ENCODE assay signal across 8 cellular contexts in genomic region chr2:227406177-227407031, GRCh38. TPM values are rescaled to one million over a fixed set of nuclear protein-coding genes. Genes with fewer than 3 reads are reported as not detected.
DNase-seq lines count a peak whose midpoint lies in the region; ATAC-seq and TF ChIP-seq lines count a peak whose summit lies in the region.

No MANE protein-coding gene starts in this region.

- WGBS in ovary, 3 donors: 1 to 5% (median 3%) methylated on average over 7 of the region's 7 CpGs

- no peaks in the 10 kb centered on the region for H3K36me3 Mint-ChIP-seq in activated naive CD8-positive, alpha-beta T cell treated with anti-CD3 and anti-CD28 coated beads, Interleukin-2, amount 50 U/mL, for 24 hours (ENCODE audit: low read depth)

- H3K36me3 ChIP-seq in ovary: no peaks in the 10 kb centered on the region

- DNase-seq in GM04504 (ENCODE audit: low read depth): peak; percentile 95
- peak; percentile 63 for DNase-seq in NCI-H2171 (lab: John Stamatoyannopoulos, UW)
- no peak for DNase-seq in activated naive CD8-positive, alpha-beta T cell treated with anti-CD3 and anti-CD28 coated beads, Interleukin-2, amount 50 U/mL, for 24 hours
- peak in 40 of 42 donors; percentile 13 to 84 (median 64) for DNase-seq in head of caudate nucleus
- DNase-seq in ovary: peak; percentile 63 to 73 (median 64)
- no peak for DNase-seq in activated CD8-positive, alpha-beta memory T cell treated with anti-CD3 and anti-CD28 coated beads for 24 hours
- no peak for DNase-seq in activated CD4-positive, alpha-beta T cell treated with anti-CD3 and anti-CD28 coated beads, Interleukin-2, amount 50 U/mL, for 48 hours

- no peaks in the 10 kb centered on the region for H3K27me3 Mint-ChIP-seq in activated naive CD8-positive, alpha-beta T cell treated with anti-CD3 and anti-CD28 coated beads, Interleukin-2, amount 50 U/mL, for 24 hours

- H3K4me3 Mint-ChIP-seq in activated naive CD8-positive, alpha-beta T cell treated with anti-CD3 and anti-CD28 coated beads, Interleukin-2, amount 50 U/mL, for 24 hours: no peak overlapping the region

- no peak overlapping the region for H3K4me3 ChIP-seq in ovary

- H3K4me1 Mint-ChIP-seq in activated naive CD8-positive, alpha-beta T cell treated with anti-CD3 and anti-CD28 coated beads, Interleukin-2, amount 50 U/mL, for 24 hours: peaks cover 72% of the 10 kb centered on the region

- no peaks in the 10 kb centered on the region for H3K9me3 ChIP-seq in ovary

- TF ChIP-seq EP300 in ovary (IDR thresholded peaks at IDR 0.05): no peak

- H3K27ac ChIP-seq in ovary: peak overlapping the region in 1 of 2 donors; percentile 41

- peaks cover 4% of the 10 kb centered on the region for H3K4me1 ChIP-seq in ovary (ENCODE audit: insufficient read depth)

- TF ChIP-seq POLR2A in ovary (IDR thresholded peaks at IDR 0.05): no peak

- H3K9me3 Mint-ChIP-seq in activated naive CD8-positive, alpha-beta T cell treated with anti-CD3 and anti-CD28 coated beads, Interleukin-2, amount 50 U/mL, for 24 hours: no peaks in the 10 kb centered on the region

- H3K27me3 ChIP-seq in ovary: no peaks in the 10 kb centered on the region

- peak overlapping the region; percentile 8 for H3K27ac Mint-ChIP-seq in activated naive CD8-positive, alpha-beta T cell treated with anti-CD3 and anti-CD28 coated beads, Interleukin-2, amount 50 U/mL, for 24 hours

- peak; percentile 40 for ATAC-seq in HG02678 (IDR thresholded peaks at IDR 0.05; ENCODE audit: unreplicated experiment)
- no peak for ATAC-seq in activated naive CD8-positive, alpha-beta T cell treated with anti-CD3 and anti-CD28 coated beads, Interleukin-2, amount 50 U/mL, for 24 hours

- intact Hi-C loops in head of caudate nucleus (cut with DNase I): no loop called here
- intact Hi-C loops in ovary (cut with DNase I): loop anchor here in 1 of 4 donors (10.0 kb wide), 1 partner anchor 358 kb away; no protein-coding TSS in a partner anchor

- peak; percentile 30 to 49 (median 46) for TF ChIP-seq CTCF in ovary (IDR thresholded peaks at IDR 0.05)

RNA-seq across cellular contexts. Expression of gene SCYGR1, which starts 18.7 kb away (rescaled TPM):
- total RNA-seq in ovary: not detected
- polyA plus RNA-seq in ovary: not detected

RNA-seq across cellular contexts. Expression of gene TM4SF20, which starts 27.3 kb away (rescaled TPM):
- total RNA-seq in ovary: 1 to 10 TPM in 1 of 7 donors, not detected in 6; 1.4 TPM
- not detected for polyA plus RNA-seq in ovary

Comparison
In these comparisons a context has a peak if more than half of its experiments do, and no peak if none do; other contexts are left out.
1. DNase-seq: peak in GM04504 (single experiment), NCI-H2171 (single experiment), head of caudate nucleus (40 of 42) and ovary (5 of 5); none in activated naive CD8-positive, alpha-beta T cell treated with anti-CD3 and anti-CD28 coated beads, Interleukin-2, amount 50 U/mL, for 24 hours (single experiment), activated CD8-positive, alpha-beta memory T cell treated with anti-CD3 and anti-CD28 coated beads for 24 hours (single experiment) and activated CD4-positive, alpha-beta T cell treated with anti-CD3 and anti-CD28 coated beads, Interleukin-2, amount 50 U/mL, for 48 hours (0 of 2).